ENCODE assay signal across 26 cellular contexts in genomic region chr5:10553476-10553875, GRCh38. TPM values are rescaled to one million over a fixed set of nuclear protein-coding genes. Genes with fewer than 3 reads are reported as not detected.
"Had no signal": no experiment of that assay in that cellular context is flagged by ENCODE, and none has a peak within 500 bp of the region (broad histone marks: within the 10 kb centered on the region; RNA-seq: fewer than 3 reads in every experiment).

No MANE protein-coding gene starts in this region.

- H3K4me3 Mint-ChIP-seq: activated CD4-positive, alpha-beta memory T cell treated with anti-CD3 and anti-CD28 coated beads, Interleukin-2, amount 10 ng/mL, durations not matched to agents 7 days and 5 days; activated CD4-positive, alpha-beta T cell treated with anti-CD3 and anti-CD28 coated beads, Interleukin-2, amount 10 ng/mL, durations not matched to agents 24 days and 14 days; activated CD8-positive, alpha-beta memory T cell treated with anti-CD3 and anti-CD28 coated beads, Interleukin-2, amount 10 ng/mL, durations not matched to agents 7 days and 5 days; activated naive CD4-positive, alpha-beta T cell treated with anti-CD3 and anti-CD28 coated beads, Interleukin-2, amount 50 U/mL, for 24 hours; brain had no signal

- H3K4me1 ChIP-seq: right lobe of liver had no signal

- ATAC-seq: left lung, right lobe of liver had no signal

- H3K4me3 ChIP-seq: hepatocyte, left lung, right lobe of liver, thoracic aorta, upper lobe of left lung had no signal

- H3K27ac Mint-ChIP-seq: activated CD4-positive, alpha-beta T cell treated with anti-CD3 and anti-CD28 coated beads, Interleukin-2, amount 10 ng/mL, durations not matched to agents 24 days and 14 days; activated CD8-positive, alpha-beta memory T cell treated with anti-CD3 and anti-CD28 coated beads, Interleukin-2, amount 10 ng/mL, durations not matched to agents 7 days and 5 days; activated naive CD4-positive, alpha-beta T cell treated with anti-CD3 and anti-CD28 coated beads, Interleukin-2, amount 50 U/mL, for 24 hours had no signal

- H3K9me3 Mint-ChIP-seq: activated CD4-positive, alpha-beta memory T cell treated with anti-CD3 and anti-CD28 coated beads, Interleukin-2, amount 10 ng/mL, durations not matched to agents 7 days and 5 days; activated CD4-positive, alpha-beta T cell treated with anti-CD3 and anti-CD28 coated beads, Interleukin-2, amount 10 ng/mL, durations not matched to agents 24 days and 14 days; activated naive CD4-positive, alpha-beta T cell treated with anti-CD3 and anti-CD28 coated beads, Interleukin-2, amount 50 U/mL, for 24 hours; immature natural killer cell had no signal

- H3K36me3 Mint-ChIP-seq: activated CD8-positive, alpha-beta memory T cell treated with anti-CD3 and anti-CD28 coated beads, Interleukin-2, amount 10 ng/mL, durations not matched to agents 7 days and 5 days; activated naive CD4-positive, alpha-beta T cell treated with anti-CD3 and anti-CD28 coated beads, Interleukin-2, amount 50 U/mL, for 24 hours; brain; immature natural killer cell had no signal

- H3K4me2 ChIP-seq: hepatocyte had no signal

- H2AFZ ChIP-seq: hepatocyte had no signal

- H3K9me3 ChIP-seq: left lung, right lobe of liver, thoracic aorta, upper lobe of left lung had no signal

- H3K79me2 ChIP-seq: hepatocyte had no signal

- DNase-seq: activated CD8-positive, alpha-beta memory T cell treated with anti-CD3 and anti-CD28 coated beads, Interleukin-2, amount 10 ng/mL, durations not matched to agents 7 days and 5 days; activated gamma-delta T cell treated with Interleukin-2 at 50 U/mL for 16 hours; activated T-cell treated with anti-CD3 and anti-CD28 coated beads for 4 hours; anterior cingulate cortex; caudate nucleus; effector memory CD4-positive, alpha-beta T cell; glutamatergic neuron; left lung; mammary epithelial cell; right lobe of liver; small intestine; stimulated activated CD4-positive, alpha-beta T cell treated with anti-CD3 and anti-CD28 coated beads, Interleukin-15, amount 100 ng/mL, for 24 hours; stimulated activated CD8-positive, alpha-beta memory T cell treated with anti-CD3 and anti-CD28 coated beads, Interleukin-4, amount 100 ng/mL, for 48 hours; stimulated activated naive CD4-positive, alpha-beta T cell treated with Interleukin-2 at 50 U/mL for 16 hours; upper lobe of left lung had no signal

- H3K27me3 ChIP-seq: hepatocyte, right lobe of liver, upper lobe of left lung had no signal

- H3K36me3 ChIP-seq: left lung, right lobe of liver, thoracic aorta, upper lobe of left lung had no signal

- H3K27ac ChIP-seq: hepatocyte, left lung, right lobe of liver, thoracic aorta, upper lobe of left lung had no signal

- FAIRE-seq: colon, endothelial cell of umbilical vein, frontal cortex, small intestine had no signal

RNA-seq across cellular contexts. Expression of gene ANKRD33B, which starts 10.4 kb away (rescaled TPM):
- polyA plus RNA-seq: neural cell had no signal
